26 cellular contexts compared by ENCODE assay signal in the genomic region with DNA sequence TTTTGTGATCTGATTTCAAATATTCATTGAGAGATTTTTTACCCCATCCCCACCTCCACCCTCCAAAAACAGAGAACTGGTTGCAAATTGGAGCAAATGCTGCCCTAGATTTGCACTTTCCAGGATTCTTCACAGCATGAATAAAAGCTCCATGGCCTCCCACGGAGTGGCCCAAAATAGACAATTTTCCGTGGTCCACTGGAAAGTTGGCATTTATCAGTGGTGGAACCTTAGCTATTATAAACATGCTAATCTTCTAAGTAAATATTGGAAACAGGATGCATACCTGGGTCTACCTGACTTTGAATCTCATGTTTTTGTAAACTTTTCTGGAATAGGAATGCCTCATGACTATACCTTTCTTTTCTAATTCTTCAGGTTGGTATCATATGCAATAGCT.
"Had no signal": no experiment of that assay in that cellular context is flagged by ENCODE, and none has a peak within 500 bp of the region (broad histone marks: within the 10 kb centered on the region; RNA-seq: fewer than 3 reads in every experiment).

No MANE protein-coding gene starts in this region.

- H3K9me3 ChIP-seq: colonic mucosa, esophagus muscularis mucosa, esophagus squamous epithelium, gastrocnemius medialis, gastroesophageal sphincter, heart left ventricle, heart right ventricle had no signal

- H3K4me3 ChIP-seq: colonic mucosa, coronary artery, dorsolateral prefrontal cortex, esophagus muscularis mucosa, esophagus squamous epithelium, gastrocnemius medialis, gastroesophageal sphincter, heart left ventricle, heart right ventricle had no signal

- H3K27ac ChIP-seq: colonic mucosa, coronary artery, dorsolateral prefrontal cortex, epithelial cell of prostate, esophagus muscularis mucosa, esophagus squamous epithelium, foreskin keratinocyte, gastrocnemius medialis, gastroesophageal sphincter, heart left ventricle, heart right ventricle had no signal

- ATAC-seq: effector memory CD8-positive, alpha-beta T cell; esophagus mucosa; foreskin keratinocyte; gastrocnemius medialis; gastroesophageal sphincter had no signal

- H3K36me3 ChIP-seq: colonic mucosa, esophagus muscularis mucosa, esophagus squamous epithelium, gastrocnemius medialis, gastroesophageal sphincter, heart left ventricle, heart right ventricle had no signal

- DNase-seq: colonic mucosa; cortex of kidney; dermis blood vessel endothelial cell; dorsolateral prefrontal cortex; effector CD4-positive, alpha-beta T cell; effector CD8-positive, alpha-beta T cell; effector memory CD4-positive, alpha-beta T cell; effector memory CD8-positive, alpha-beta T cell; endodermal cell; esophagus squamous epithelium; foreskin fibroblast; foreskin keratinocyte; foreskin melanocyte; gastrocnemius medialis; glutamatergic neuron; head of caudate nucleus; heart left ventricle; heart right ventricle had no signal

- FAIRE-seq: colon, endothelial cell of umbilical vein, frontal cortex had no signal

- H3K4me1 ChIP-seq: colonic mucosa, foreskin keratinocyte, gastrocnemius medialis had no signal

- H3K27me3 ChIP-seq: colonic mucosa, dorsolateral prefrontal cortex, esophagus muscularis mucosa, esophagus squamous epithelium, foreskin keratinocyte, gastrocnemius medialis, gastroesophageal sphincter, heart left ventricle, heart right ventricle had no signal
